In the genomic region with DNA sequence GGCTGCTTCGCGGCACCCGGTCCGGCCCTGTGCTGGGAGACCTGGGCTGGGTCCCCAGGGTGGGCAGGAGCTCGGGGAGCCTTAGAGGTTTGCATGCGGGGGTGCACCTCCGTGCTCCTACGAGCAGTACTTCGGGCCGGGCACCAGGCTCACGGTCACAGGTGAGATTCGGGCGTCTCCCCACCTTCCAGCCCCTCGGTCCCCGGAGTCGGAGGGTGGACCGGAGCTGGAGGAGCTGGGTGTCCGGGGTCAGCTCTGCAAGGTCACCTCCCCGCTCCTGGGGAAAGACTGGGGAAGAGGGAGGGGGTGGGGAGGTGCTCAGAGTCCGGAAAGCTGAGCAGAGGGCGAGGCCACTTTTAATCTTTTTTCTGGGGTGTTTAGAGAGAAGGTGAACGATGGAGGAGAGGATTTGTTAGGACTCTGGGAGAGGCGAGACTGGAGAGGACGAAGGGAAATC, we compare ENCODE assay signal across 10 cellular contexts. TPM values are rescaled to one million over a fixed set of nuclear protein-coding genes. Genes with fewer than 3 reads are reported as not detected.
DNase-seq lines count a peak whose midpoint lies in the region; ATAC-seq and TF ChIP-seq lines count a peak whose summit lies in the region.
"Had no signal": no experiment of that assay in that cellular context is flagged by ENCODE, and none has a peak within 500 bp of the region (broad histone marks: within the 10 kb centered on the region; RNA-seq: fewer than 3 reads in every experiment).

No MANE protein-coding gene starts in this region.

- H3K27me3 ChIP-seq in iPS-20b (ENCODE audit: insufficient read depth, low read length), result peaks cover 94% of the 10 kb centered on the region
- peaks cover 46 to 57% of the 10 kb centered on the region in 2 donors for H3K27me3 ChIP-seq in stomach smooth muscle (ENCODE audit: control insufficient read depth in 1 of 2, insufficient read depth in 2 of 2, low read length in 2 of 2)

- peak overlapping the region; percentile 90 for H3K27ac Mint-ChIP-seq in activated T-cell treated with anti-CD3 and anti-CD28 coated beads, Interleukin-2, amount 50 U/mL, for 72 hours

- H3K27ac ChIP-seq in iPS-20b (ENCODE audit: low read length), result no peak overlapping the region
- H3K27ac ChIP-seq in stomach smooth muscle (ENCODE audit: low read length), result no peak overlapping the region
- H3K27ac ChIP-seq: HL-60 had no signal

- H3K9ac ChIP-seq in iPS-20b (ENCODE audit: low read depth, low read length) (peak overlapping the region; percentile 73; the same call in 1 of the 2 replicates), stomach smooth muscle (ENCODE audit: low read length in 2 of 2) (peak overlapping the region in 1 of 2 donors; percentile 22)

- TF ChIP-seq CTCF in GM13976 (IDR thresholded peaks at IDR 0.05; ENCODE audit: borderline replicate concordance, control extremely low read depth, extremely low read depth, insufficient read depth, missing control alignments), result no peak

- peaks cover 67% of the 10 kb centered on the region for H3K4me1 Mint-ChIP-seq in activated T-cell treated with anti-CD3 and anti-CD28 coated beads, Interleukin-2, amount 50 U/mL, for 72 hours (ENCODE audit: low read depth)

- H3K4me1 ChIP-seq in iPS-20b (ENCODE audit: insufficient read depth, low read length) (peaks cover 27% of the 10 kb centered on the region), stomach smooth muscle (ENCODE audit: control insufficient read depth, insufficient read depth, low read length) (peaks cover 15% of the 10 kb centered on the region)

- peaks cover 49 to 67% of the 10 kb centered on the region in 2 donors for H3K36me3 Mint-ChIP-seq in activated T-cell treated with anti-CD3 and anti-CD28 coated beads, Interleukin-2, amount 50 U/mL, for 72 hours (ENCODE audit: insufficient read depth in 2 of 2)

- H3K4me3 ChIP-seq in iPS-20b (ENCODE audit: low read length) (peak overlapping the region; percentile 72), stomach smooth muscle (ENCODE audit: low read length in 2 of 2) (peak overlapping the region; percentile 41 to 65)

- H3K9me3 ChIP-seq in iPS-20b (ENCODE audit: insufficient read depth, low read depth, low read length) (no peaks in the 10 kb centered on the region), stomach smooth muscle (ENCODE audit: control insufficient read depth in 2 of 2, low read length in 2 of 2) (no peaks in the 10 kb centered on the region)

- DNase-seq in activated T-cell treated with anti-CD3 and anti-CD28 coated beads, Interleukin-2, amount 50 U/mL, for 72 hours, result no peak
- DNase-seq in GM13976 (ENCODE audit: low spot score), result no peak
- no peak for DNase-seq in AG08396 (ENCODE audit: low spot score)
- no peak for DNase-seq in NCI-H226

- H3K36me3 ChIP-seq in iPS-20b (ENCODE audit: insufficient read depth, low read depth, low read length) (peaks cover 3% of the 10 kb centered on the region; the same call in 1 of the 2 replicates), stomach smooth muscle (ENCODE audit: control insufficient read depth in 2 of 2, insufficient read depth in 2 of 2, low read length in 2 of 2) (no peaks in the 10 kb centered on the region)

- no peaks in the 10 kb centered on the region for H3K27me3 Mint-ChIP-seq in activated T-cell treated with anti-CD3 and anti-CD28 coated beads, Interleukin-2, amount 50 U/mL, for 72 hours (ENCODE audit: low read depth)

- peak overlapping the region; percentile 94 to 100 for H3K4me3 Mint-ChIP-seq in activated T-cell treated with anti-CD3 and anti-CD28 coated beads, Interleukin-2, amount 50 U/mL, for 72 hours

- H3K9me3 Mint-ChIP-seq in activated T-cell treated with anti-CD3 and anti-CD28 coated beads, Interleukin-2, amount 50 U/mL, for 72 hours, result no peaks in the 10 kb centered on the region

- peak; percentile 12 for ATAC-seq in GM18499 (IDR thresholded peaks at IDR 0.05; ENCODE audit: insufficient read depth, unreplicated experiment)
- ATAC-seq in HG02678 (IDR thresholded peaks at IDR 0.05; ENCODE audit: unreplicated experiment), result peak; percentile 41
- no peak for ATAC-seq in activated T-cell treated with anti-CD3 and anti-CD28 coated beads, Interleukin-2, amount 50 U/mL, for 72 hours (replicated peaks in 1 of 2)

- in situ Hi-C loops in GM13976 (cut with MboI; ENCODE audit: low sequenced_read_pairs, unreplicated experiment), result no loop called here

RNA-seq across cellular contexts. Expression of gene PRSS2, which starts 26.6 kb away (rescaled TPM):
- not detected for total RNA-seq in activated T-cell treated with anti-CD3 and anti-CD28 coated beads, Interleukin-2, amount 50 U/mL, for 72 hours
- total RNA-seq: epithelial cell of proximal tubule had no signal

RNA-seq across cellular contexts. Expression of gene PRSS1, which starts 48.1 kb away (rescaled TPM):
- not detected for total RNA-seq in activated T-cell treated with anti-CD3 and anti-CD28 coated beads, Interleukin-2, amount 50 U/mL, for 72 hours
- total RNA-seq: epithelial cell of proximal tubule had no signal

RNA-seq across cellular contexts. Expression of gene EPHB6, which starts 57.5 kb away (rescaled TPM):
- 10 to 100 TPM; 10.9 to 13.6 TPM for total RNA-seq in activated T-cell treated with anti-CD3 and anti-CD28 coated beads, Interleukin-2, amount 50 U/mL, for 72 hours

Comparison
In these comparisons a context has a peak if more than half of its experiments do, and no peak if none do; other contexts are left out.
1. ATAC-seq: peak in GM18499 (single experiment) and HG02678 (single experiment); none in activated T-cell treated with anti-CD3 and anti-CD28 coated beads, Interleukin-2, amount 50 U/mL, for 72 hours (0 of 2).